In the genomic region with DNA sequence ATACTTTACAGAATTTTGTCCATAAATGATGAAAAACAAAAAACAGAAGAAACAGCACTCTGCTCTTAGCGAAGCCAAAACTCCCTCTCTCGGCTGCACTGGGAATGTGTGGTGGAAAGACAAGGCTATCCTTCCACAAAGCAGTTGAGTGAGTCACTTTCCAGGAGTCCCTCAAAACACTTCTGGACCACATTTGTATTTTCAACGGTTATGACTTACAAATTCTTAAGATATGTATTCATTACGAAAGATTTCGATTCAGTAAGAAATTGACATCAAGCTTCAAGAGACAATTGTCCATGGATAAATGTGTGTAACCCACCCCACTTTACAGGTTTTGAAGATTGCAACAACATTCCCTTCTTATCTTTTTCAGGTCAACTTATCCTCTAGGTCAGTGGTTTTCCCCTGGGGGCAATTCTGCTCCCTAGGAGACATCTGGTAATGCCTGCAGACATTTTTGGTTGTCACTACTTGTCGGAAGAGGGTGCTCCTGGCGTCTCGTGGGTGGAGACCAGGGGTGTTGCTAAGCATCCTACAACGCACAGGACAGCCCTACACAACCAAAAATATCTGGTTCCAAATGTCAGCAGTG, we compare ENCODE assay signal across 14 cellular contexts.
DNase-seq lines count a peak whose midpoint lies in the region; TF ChIP-seq lines count a peak whose summit lies in the region.
"Had no signal": no experiment of that assay in that cellular context is flagged by ENCODE, and none has a peak within 500 bp of the region (broad histone marks: within the 10 kb centered on the region; RNA-seq: fewer than 3 reads in every experiment).

No MANE protein-coding gene starts in this region.

- POLR2A ChIA-PET in AG04449 (lab: Yijun Ruan, JAX), result no interaction called here

- in situ Hi-C loops in astrocyte of the spinal cord (cut with HindIII; ENCODE audit: low sequenced_read_pairs), result no loop called here

- TF ChIP-seq CTCF in AG04449 (IDR thresholded peaks at IDR 0.05; ENCODE audit: insufficient read depth, low read length, missing control alignments) (peak; percentile 73), astrocyte of the spinal cord (IDR thresholded peaks at IDR 0.05; ENCODE audit: low read depth, low read length) (peak; percentile 74)

- CTCF ChIA-PET in AG04449 (lab: Yijun Ruan, JAX), result interaction anchor here (0.6 to 1.3 kb wide), 5 partner anchors 12 to 98 kb away, joined by 3 to 4 read pairs (median 3); no protein-coding TSS in a partner anchor

- DNase-seq in AG04449 (ENCODE audit: low read depth, low spot score) (peak; percentile 69), HCEC 1CT (peak; percentile 81), astrocyte of the spinal cord (ENCODE audit: low read depth, low spot score) (peak; percentile 90), kidney glomerular epithelial cell (lab: John Stamatoyannopoulos, UW) (peak; percentile 55), NCI-H2196 treated with DMSO at 0.1 percent for 48 hours (lab: John Stamatoyannopoulos, UW; ENCODE audit: unreplicated experiment) (no peak), NCI-H1105 treated with DMSO at 0.1 percent for 48 hours (lab: John Stamatoyannopoulos, UW) (no peak), germinal center (ENCODE audit: low spot score) (no peak), middle frontal gyrus (ENCODE audit: extremely low spot score, low spot score) (no peak)
- DNase-seq: activated CD4-positive, CD25-positive, alpha-beta regulatory T cell; activated T-cell treated with anti-CD3 and anti-CD28 coated beads, Interleukin-2, amount 50 U/mL, for 48 hours; CD8-positive, alpha-beta T cell; cerebellar nuclear complex; lower lobe of right lung; NCI-H446 had no signal

- no peak overlapping the region for H3K4me3 ChIP-seq in AG04449 (ENCODE audit: low read depth, low read length)
- H3K4me3 ChIP-seq in astrocyte of the spinal cord (ENCODE audit: low read depth, low read length), result no peak overlapping the region
- H3K4me3 ChIP-seq: lower lobe of right lung had no signal

Comparison
In these comparisons a context has a peak if more than half of its experiments do, and no peak if none do; other contexts are left out.
1. DNase-seq: peak in AG04449 (single experiment), HCEC 1CT (single experiment), astrocyte of the spinal cord (single experiment) and kidney glomerular epithelial cell (single experiment); none in NCI-H2196 treated with DMSO at 0.1 percent for 48 hours (single experiment), NCI-H1105 treated with DMSO at 0.1 percent for 48 hours (single experiment), germinal center (single experiment) and middle frontal gyrus (single experiment).